Comparison of ENCODE assay signal across 9 cellular contexts in genomic region chr11:132312616-132313210, GRCh38.
DNase-seq lines count a peak whose midpoint lies in the region; ATAC-seq and TF ChIP-seq lines count a peak whose summit lies in the region.
"Had no signal": no experiment of that assay in that cellular context is flagged by ENCODE, and none has a peak within 500 bp of the region (broad histone marks: within the 10 kb centered on the region; RNA-seq: fewer than 3 reads in every experiment).

No MANE protein-coding gene starts in this region.

- ATAC-seq in HG03159 (IDR thresholded peaks at IDR 0.05; ENCODE audit: unreplicated experiment), result no peak

- 28 to 42% methylated on average over 8 of the region's 8 CpGs for WGBS in endodermal cell (ENCODE audit: insufficient coverage in 1 of 2, insufficient read length in 1 of 2), 2 experiments

- no peaks in the 10 kb centered on the region for H3K36me3 Mint-ChIP-seq in MCF 10A (ENCODE audit: insufficient read depth, unreplicated experiment)
- no peaks in the 10 kb centered on the region for H3K36me3 Mint-ChIP-seq in endodermal cell (ENCODE audit: low read depth)
- H3K36me3 Mint-ChIP-seq in neural crest cell (ENCODE audit: low read depth), result no peaks in the 10 kb centered on the region

- no peak overlapping the region for H3K4me3 ChIP-seq in breast epithelium
- H3K4me3 ChIP-seq in endodermal cell (ENCODE audit: low read length), result no peak overlapping the region
- H3K4me3 ChIP-seq in HAP-1, result no peak overlapping the region
- H3K4me3 ChIP-seq: skin epidermis had no signal

- DNase-seq in MCF 10A (ENCODE audit: unreplicated experiment), result peak; percentile 0
- no peak for DNase-seq in breast epithelium (ENCODE audit: low spot score in 2 of 2)
- peak; percentile 22 for DNase-seq in NCI-H2081 treated with DMSO at 0.1 percent for 48 hours (lab: John Stamatoyannopoulos, UW)
- peak; percentile 79 for DNase-seq in endodermal cell
- peak; percentile 18 for DNase-seq in neural crest cell (ENCODE audit: low read depth, low spot score)
- no peak for DNase-seq in stimulated activated CD4-positive, alpha-beta T cell treated with anti-CD3 and anti-CD28 coated beads, Interleukin-4, amount 100 ng/mL, for 4 hours
- DNase-seq in HAP-1 (ENCODE audit: low spot score in 2 of 2), result no peak

- no peaks in the 10 kb centered on the region for H3K4me1 Mint-ChIP-seq in MCF 10A (ENCODE audit: insufficient read depth, unreplicated experiment)
- H3K4me1 Mint-ChIP-seq in endodermal cell, result no peaks in the 10 kb centered on the region
- peaks cover 19% of the 10 kb centered on the region for H3K4me1 Mint-ChIP-seq in neural crest cell

- H3K4me1 ChIP-seq in breast epithelium (no peaks in the 10 kb centered on the region), endodermal cell (ENCODE audit: control insufficient read depth, insufficient read depth, low read length) (no peaks in the 10 kb centered on the region), HAP-1 (no peaks in the 10 kb centered on the region)

- H3K9me3 ChIP-seq in breast epithelium (no peaks in the 10 kb centered on the region), endodermal cell (ENCODE audit: control insufficient read depth, low read length) (no peaks in the 10 kb centered on the region), HAP-1 (no peaks in the 10 kb centered on the region)

- CTCF ChIA-PET in MCF 10A (lab: Yijun Ruan, JAX), result interaction anchor here (0.6 to 0.9 kb wide), 2 partner anchors 299 to 533 kb away, joined by 3 to 4 read pairs; no protein-coding TSS in a partner anchor

- no peak overlapping the region for H3K4me3 Mint-ChIP-seq in MCF 10A (ENCODE audit: unreplicated experiment)
- no peak overlapping the region for H3K4me3 Mint-ChIP-seq in endodermal cell
- H3K4me3 Mint-ChIP-seq in neural crest cell, result no peak overlapping the region

- H3K27ac Mint-ChIP-seq in MCF 10A (ENCODE audit: low read depth, unreplicated experiment), result no peak overlapping the region
- H3K27ac Mint-ChIP-seq in endodermal cell, result no peak overlapping the region
- no peak overlapping the region for H3K27ac Mint-ChIP-seq in neural crest cell (ENCODE audit: unreplicated experiment)

- intact Hi-C loops in MCF 10A (cut with micrococcal nuclease), result no loop called here
- intact Hi-C loops in breast epithelium (cut with DNase I; ENCODE audit: low total_unique reads), result no loop called here

- H3K9me3 Mint-ChIP-seq in MCF 10A (ENCODE audit: unreplicated experiment) (peaks cover 50% of the 10 kb centered on the region), endodermal cell (no peaks in the 10 kb centered on the region), neural crest cell (peaks cover 2% of the 10 kb centered on the region)

- POLR2A ChIA-PET in MCF 10A (lab: Yijun Ruan, JAX), result no interaction called here

- H3K36me3 ChIP-seq in breast epithelium (no peaks in the 10 kb centered on the region), endodermal cell (ENCODE audit: control insufficient read depth, insufficient read depth, low read length) (no peaks in the 10 kb centered on the region), HAP-1 (replicated peaks) (no peaks in the 10 kb centered on the region)

- H3K27ac ChIP-seq in breast epithelium (no peak overlapping the region), endodermal cell (ENCODE audit: low read depth, low read length) (no peak overlapping the region)
- H3K27ac ChIP-seq: skin epidermis had no signal

- H3K27me3 ChIP-seq in breast epithelium, result no peaks in the 10 kb centered on the region
- H3K27me3 ChIP-seq in endodermal cell (ENCODE audit: control insufficient read depth, insufficient read depth, low read length, poor library complexity, severe bottlenecking), result peaks cover 46% of the 10 kb centered on the region
- H3K27me3 ChIP-seq in HAP-1 (ENCODE audit: low read depth), result no peaks in the 10 kb centered on the region

- no peak for TF ChIP-seq POLR2A in breast epithelium (IDR thresholded peaks at IDR 0.05)

- in situ Hi-C loops in HAP-1 (cut with MboI; ENCODE audit: low sequenced_read_pairs), result no loop called here

- no TSS peak for BruUV-seq in MCF 10A (replicated peaks; lab: Mats Ljungman, UMichigan)

- TF ChIP-seq CTCF in MCF 10A (IDR thresholded peaks at IDR 0.05; ENCODE audit: unreplicated experiment) (no peak), breast epithelium (IDR thresholded peaks at IDR 0.05) (no peak), endodermal cell (conservative IDR thresholded peaks at IDR 0.05) (peak; percentile 88), neural crest cell (conservative IDR thresholded peaks at IDR 0.05) (peak; percentile 71)

- H3K9ac ChIP-seq in endodermal cell (ENCODE audit: extremely low read depth, low read length, poor library complexity, severe bottlenecking), result no peak overlapping the region

- H3K27me3 Mint-ChIP-seq in MCF 10A (ENCODE audit: insufficient read depth, unreplicated experiment) (no peaks in the 10 kb centered on the region), endodermal cell (ENCODE audit: insufficient read depth) (peaks cover 36% of the 10 kb centered on the region), neural crest cell (ENCODE audit: low read depth) (no peaks in the 10 kb centered on the region)

Comparison
In these comparisons a context has a peak if more than half of its experiments do, and no peak if none do; other contexts are left out.
1. DNase-seq: peak in MCF 10A (single experiment), NCI-H2081 treated with DMSO at 0.1 percent for 48 hours (single experiment), endodermal cell (single experiment) and neural crest cell (single experiment); none in breast epithelium (0 of 2), stimulated activated CD4-positive, alpha-beta T cell treated with anti-CD3 and anti-CD28 coated beads, Interleukin-4, amount 100 ng/mL, for 4 hours (0 of 2) and HAP-1 (0 of 2).
2. CTCF ChIP-seq: peak in endodermal cell (single experiment) and neural crest cell (single experiment); none in MCF 10A (single experiment) and breast epithelium (0 of 3).